ENCODE assay signal across 17 cellular contexts in genomic region chr10:72638586-72639440, GRCh38. TPM values are rescaled to one million over a fixed set of nuclear protein-coding genes. Genes with fewer than 3 reads are reported as not detected.
DNase-seq lines count a peak whose midpoint lies in the region; ATAC-seq and TF ChIP-seq lines count a peak whose summit lies in the region.
"Had no signal": no experiment of that assay in that cellular context is flagged by ENCODE, and none has a peak within 500 bp of the region (broad histone marks: within the 10 kb centered on the region; RNA-seq: fewer than 3 reads in every experiment).

No MANE protein-coding gene starts in this region.

- ATAC-seq in activated CD8-positive, alpha-beta T cell treated with anti-CD3 and anti-CD28 coated beads for 36 hours, result no peak
- no peak for ATAC-seq in activated CD8-positive, alpha-beta T cell treated with anti-CD3 and anti-CD28 coated beads, Interleukin-2, amount 10 ng/mL, durations not matched to agents 7 days and 5 days
- no peak for ATAC-seq in HG03520 (IDR thresholded peaks at IDR 0.05; ENCODE audit: unreplicated experiment)
- ATAC-seq: activated CD8-positive, alpha-beta memory T cell treated with anti-CD3 and anti-CD28 coated beads, Interleukin-2, amount 10 ng/mL, durations not matched to agents 7 days and 5 days; stimulated activated naive CD8-positive, alpha-beta T cell treated with anti-CD3 and anti-CD28 coated beads, Interleukin-15, amount 100 ng/mL, for 72 hours had no signal

- CTCF ChIA-PET in activated CD8-positive, alpha-beta T cell treated with anti-CD3 and anti-CD28 coated beads for 36 hours (lab: Charles Lee), result no interaction called here
- CTCF ChIA-PET in activated CD8-positive, alpha-beta T cell treated with anti-CD3 and anti-CD28 coated beads, Interleukin-2, amount 10 ng/mL, durations not matched to agents 7 days and 5 days (lab: Charles Lee), result no interaction called here

- H3K36me3 Mint-ChIP-seq in activated CD8-positive, alpha-beta T cell treated with anti-CD3 and anti-CD28 coated beads for 36 hours (ENCODE audit: low read depth), result no peaks in the 10 kb centered on the region
- H3K36me3 Mint-ChIP-seq in activated CD8-positive, alpha-beta T cell treated with anti-CD3 and anti-CD28 coated beads, Interleukin-2, amount 10 ng/mL, durations not matched to agents 7 days and 5 days (ENCODE audit: low read depth), result no peaks in the 10 kb centered on the region
- H3K36me3 Mint-ChIP-seq in mesothelial cell of epicardium, result no peaks in the 10 kb centered on the region

- no peak for TF ChIP-seq CTCF in activated CD8-positive, alpha-beta T cell treated with anti-CD3 and anti-CD28 coated beads for 36 hours (IDR thresholded peaks at IDR 0.05)
- TF ChIP-seq CTCF in mesothelial cell of epicardium (IDR thresholded peaks at IDR 0.05; ENCODE audit: unreplicated experiment), result no peak

- intact Hi-C loops in activated CD8-positive, alpha-beta T cell treated with anti-CD3 and anti-CD28 coated beads for 36 hours (cut with micrococcal nuclease), result no loop called here

- POLR2A ChIA-PET in activated CD8-positive, alpha-beta T cell treated with anti-CD3 and anti-CD28 coated beads for 36 hours (lab: Charles Lee), result no interaction called here
- POLR2A ChIA-PET in activated CD8-positive, alpha-beta T cell treated with anti-CD3 and anti-CD28 coated beads, Interleukin-2, amount 10 ng/mL, durations not matched to agents 7 days and 5 days (lab: Charles Lee), result no interaction called here

- no peak overlapping the region for H3K4me3 Mint-ChIP-seq in activated CD8-positive, alpha-beta T cell treated with anti-CD3 and anti-CD28 coated beads for 36 hours
- H3K4me3 Mint-ChIP-seq in activated CD8-positive, alpha-beta T cell treated with anti-CD3 and anti-CD28 coated beads, Interleukin-2, amount 10 ng/mL, durations not matched to agents 7 days and 5 days, result no peak overlapping the region
- no peak overlapping the region for H3K4me3 Mint-ChIP-seq in mesothelial cell of epicardium
- H3K4me3 Mint-ChIP-seq: activated B cell treated with CpG ODN at 0.5 μM for 24 hours; activated CD8-positive, alpha-beta memory T cell treated with anti-CD3 and anti-CD28 coated beads, Interleukin-2, amount 10 ng/mL, durations not matched to agents 7 days and 5 days; stimulated activated naive CD8-positive, alpha-beta T cell treated with anti-CD3 and anti-CD28 coated beads, Interleukin-15, amount 100 ng/mL, for 72 hours had no signal

- H3K27me3 Mint-ChIP-seq in activated CD8-positive, alpha-beta T cell treated with anti-CD3 and anti-CD28 coated beads for 36 hours, result peaks cover 4% of the 10 kb centered on the region
- peaks cover 3% of the 10 kb centered on the region for H3K27me3 Mint-ChIP-seq in activated CD8-positive, alpha-beta T cell treated with anti-CD3 and anti-CD28 coated beads, Interleukin-2, amount 10 ng/mL, durations not matched to agents 7 days and 5 days (ENCODE audit: low read depth)
- no peaks in the 10 kb centered on the region for H3K27me3 Mint-ChIP-seq in mesothelial cell of epicardium (ENCODE audit: low read depth)

- H3K27ac Mint-ChIP-seq in activated CD8-positive, alpha-beta T cell treated with anti-CD3 and anti-CD28 coated beads for 36 hours, result peak overlapping the region; percentile 14
- H3K27ac Mint-ChIP-seq in activated CD8-positive, alpha-beta T cell treated with anti-CD3 and anti-CD28 coated beads, Interleukin-2, amount 10 ng/mL, durations not matched to agents 7 days and 5 days, result no peak overlapping the region
- no peak overlapping the region for H3K27ac Mint-ChIP-seq in mesothelial cell of epicardium
- H3K27ac Mint-ChIP-seq: activated B cell treated with CpG ODN at 0.5 μM for 24 hours; stimulated activated naive CD8-positive, alpha-beta T cell treated with anti-CD3 and anti-CD28 coated beads, Interleukin-15, amount 100 ng/mL, for 72 hours had no signal

- H3K4me1 Mint-ChIP-seq in activated CD8-positive, alpha-beta T cell treated with anti-CD3 and anti-CD28 coated beads for 36 hours (ENCODE audit: low read depth), result peaks cover 5% of the 10 kb centered on the region
- H3K4me1 Mint-ChIP-seq in activated CD8-positive, alpha-beta T cell treated with anti-CD3 and anti-CD28 coated beads, Interleukin-2, amount 10 ng/mL, durations not matched to agents 7 days and 5 days (ENCODE audit: low read depth), result peaks cover 5% of the 10 kb centered on the region
- peaks cover 6% of the 10 kb centered on the region for H3K4me1 Mint-ChIP-seq in mesothelial cell of epicardium
- H3K4me1 Mint-ChIP-seq: activated B cell treated with CpG ODN at 0.5 μM for 24 hours had no signal

- no peak for DNase-seq in activated CD8-positive, alpha-beta T cell treated with anti-CD3 and anti-CD28 coated beads for 36 hours
- no peak for DNase-seq in activated CD8-positive, alpha-beta T cell treated with anti-CD3 and anti-CD28 coated beads, Interleukin-2, amount 10 ng/mL, durations not matched to agents 7 days and 5 days
- DNase-seq in NCI-H774 (lab: John Stamatoyannopoulos, UW) (peak; percentile 37), kidney tubule cell (ENCODE audit: low spot score) (peak; percentile 95), SIG-M5 treated with dmso at 0.1 percent for 504 hours (lab: John Stamatoyannopoulos, UW; ENCODE audit: unreplicated experiment) (no peak), mesothelial cell of epicardium (ENCODE audit: low spot score in 2 of 2, unreplicated experiment in 2 of 2) (no peak), HK-2 (ENCODE audit: unreplicated experiment) (no peak)
- DNase-seq: activated B cell treated with CpG ODN at 0.5 μM for 24 hours; activated CD8-positive, alpha-beta memory T cell treated with anti-CD3 and anti-CD28 coated beads, Interleukin-2, amount 10 ng/mL, durations not matched to agents 7 days and 5 days; activated naive CD4-positive, alpha-beta T cell treated with Interleukin-2 at 50 U/mL for 16 hours; effector CD8-positive, alpha-beta T cell; mesendoderm; NCI-H187 treated with DMSO at 0.1 percent for 48 hours; nucleus accumbens; spleen; stimulated activated naive CD8-positive, alpha-beta T cell treated with anti-CD3 and anti-CD28 coated beads, Interleukin-15, amount 100 ng/mL, for 72 hours had no signal

- no peaks in the 10 kb centered on the region for H3K9me3 Mint-ChIP-seq in activated CD8-positive, alpha-beta T cell treated with anti-CD3 and anti-CD28 coated beads for 36 hours
- H3K9me3 Mint-ChIP-seq in activated CD8-positive, alpha-beta T cell treated with anti-CD3 and anti-CD28 coated beads, Interleukin-2, amount 10 ng/mL, durations not matched to agents 7 days and 5 days (ENCODE audit: insufficient read depth), result no peaks in the 10 kb centered on the region
- peaks cover 3% of the 10 kb centered on the region for H3K9me3 Mint-ChIP-seq in mesothelial cell of epicardium
- H3K9me3 Mint-ChIP-seq: activated B cell treated with CpG ODN at 0.5 μM for 24 hours; stimulated activated naive CD8-positive, alpha-beta T cell treated with anti-CD3 and anti-CD28 coated beads, Interleukin-15, amount 100 ng/mL, for 72 hours had no signal

RNA-seq across cellular contexts. Expression of gene MICU1, which starts 12.9 kb away (rescaled TPM):
- 10 to 100 TPM; 29.9 to 31.0 TPM for total RNA-seq in activated CD8-positive, alpha-beta T cell treated with anti-CD3 and anti-CD28 coated beads for 36 hours
- total RNA-seq in activated CD8-positive, alpha-beta T cell treated with anti-CD3 and anti-CD28 coated beads, Interleukin-2, amount 10 ng/mL, durations not matched to agents 7 days and 5 days, result 10 to 100 TPM; 23.4 to 26.9 TPM
- total RNA-seq in mesothelial cell of epicardium, result 58.2 to 63.4 TPM (median 63.4 TPM) in 3 replicates

RNA-seq across cellular contexts. Expression of gene MCU, which starts 53.1 kb away (rescaled TPM):
- total RNA-seq in activated CD8-positive, alpha-beta T cell treated with anti-CD3 and anti-CD28 coated beads for 36 hours, result 10 to 100 TPM; 17.1 to 18.3 TPM
- 10 to 100 TPM; 11.3 to 11.6 TPM for total RNA-seq in activated CD8-positive, alpha-beta T cell treated with anti-CD3 and anti-CD28 coated beads, Interleukin-2, amount 10 ng/mL, durations not matched to agents 7 days and 5 days
- total RNA-seq in mesothelial cell of epicardium, result 44.6 to 51.4 TPM (median 50.0 TPM) in 3 replicates

Comparison
In these comparisons a context has a peak if more than half of its experiments do, and no peak if none do; other contexts are left out.
1. DNase-seq: peak in NCI-H774 (single experiment) and kidney tubule cell (single experiment); none in activated CD8-positive, alpha-beta T cell treated with anti-CD3 and anti-CD28 coated beads for 36 hours (single experiment), activated CD8-positive, alpha-beta T cell treated with anti-CD3 and anti-CD28 coated beads, Interleukin-2, amount 10 ng/mL, durations not matched to agents 7 days and 5 days (single experiment), SIG-M5 treated with dmso at 0.1 percent for 504 hours (single experiment), mesothelial cell of epicardium (0 of 2) and HK-2 (single experiment).